1 cellular context compared by ENCODE assay signal in the genomic region with DNA sequence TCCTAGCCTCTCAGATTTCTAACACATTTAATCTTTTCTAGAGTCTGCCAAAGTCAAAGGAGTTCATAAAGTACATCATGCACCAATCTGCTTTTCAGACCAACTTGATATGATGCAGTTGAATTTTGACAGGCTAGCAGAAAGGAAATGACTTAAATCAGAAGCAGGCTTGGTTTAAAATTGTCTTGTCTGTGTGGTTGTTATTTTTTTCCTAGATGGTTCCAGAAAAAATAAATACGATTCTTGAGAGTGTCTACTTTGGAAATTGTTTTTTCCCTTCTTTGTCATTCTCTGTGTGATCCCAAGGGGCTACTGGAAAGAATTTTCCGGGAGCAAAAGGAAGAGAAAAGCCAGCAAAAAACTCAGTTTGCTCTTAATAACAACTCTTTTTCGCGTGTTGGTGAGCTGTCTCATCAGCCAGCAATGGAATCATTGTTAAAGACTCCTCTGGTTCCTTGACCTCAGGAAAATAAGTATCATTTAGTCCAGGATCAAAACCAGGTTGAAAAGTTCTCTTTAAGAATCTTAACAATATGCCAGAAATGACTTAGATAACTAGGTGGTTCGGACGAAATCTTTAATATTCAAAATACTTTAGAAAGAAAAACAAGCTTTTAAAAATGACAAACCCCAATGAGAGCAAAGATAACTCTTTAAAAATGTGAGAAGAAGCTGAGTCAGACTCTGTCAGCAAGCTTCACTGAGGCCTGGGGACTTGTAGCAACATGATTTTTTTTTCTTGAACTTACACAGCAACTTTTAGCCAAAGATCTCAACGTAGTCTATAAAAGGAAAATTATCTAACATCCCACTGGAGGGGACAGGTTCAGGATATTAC.
TF ChIP-seq lines count a peak whose summit lies in the region.

No MANE protein-coding gene starts in this region.

TF ChIP-seq in endothelial cell of umbilical vein, 7 proteins besides CTCF, POLR2A, EP300 and RAD21 (continued from another document):
- no peak for TF ChIP-seq EZH2 (IDR thresholded peaks at IDR 0.05; ENCODE audit: borderline replicate concordance, low read depth, low read length, severe bottlenecking)
- TF ChIP-seq MYC (IDR thresholded peaks at IDR 0.05; ENCODE audit: low read depth, low read length) = no peak
- no peak for TF ChIP-seq GATA2 (IDR thresholded peaks at IDR 0.05; ENCODE audit: insufficient read depth, insufficient read length, low read depth, low read length)
